In genomic region chr1:32703479-32704291, GRCh38 we compare ENCODE assay signal across 8 cellular contexts. TPM values are rescaled to one million over a fixed set of nuclear protein-coding genes. Genes with fewer than 3 reads are reported as not detected.
DNase-seq lines count a peak whose midpoint lies in the region; ATAC-seq and TF ChIP-seq lines count a peak whose summit lies in the region.

No MANE protein-coding gene starts in this region.

- no peaks in the 10 kb centered on the region for H3K9me3 ChIP-seq in upper lobe of right lung

- no peak for TF ChIP-seq CTCF in upper lobe of right lung (IDR thresholded peaks at IDR 0.05)

- ATAC-seq in Right ventricle myocardium inferior, result peak; percentile 51
- no peak for ATAC-seq in upper lobe of right lung

- peaks cover 6% of the 10 kb centered on the region for H3K4me1 ChIP-seq in upper lobe of right lung

- intact Hi-C loops in Right ventricle myocardium inferior (cut with DNase I) (loop anchor here (5.0 kb wide), 1 partner anchor 169 kb away; the partner anchor contains the start of gene FNDC5), cardiac septum (cut with DNase I) (loop anchor here (2.0 kb wide), 1 partner anchor 53 kb away; the partner anchor contains the start of genes RBBP4 and ZBTB8OS), upper lobe of right lung (cut with DNase I) (no loop called here)

- no peaks in the 10 kb centered on the region for H3K27me3 ChIP-seq in upper lobe of right lung

- H3K36me3 ChIP-seq in upper lobe of right lung, result no peaks in the 10 kb centered on the region

- H3K27ac ChIP-seq in cingulate gyrus (ENCODE audit: low read depth, low read length) (peak overlapping the region; percentile 48), upper lobe of right lung (peak overlapping the region; percentile 79)

- DNase-seq in Right ventricle myocardium inferior (ENCODE audit: missing footprints), result no peak
- no peak for DNase-seq in cardiac septum (ENCODE audit: low spot score)
- peak; percentile 72 for DNase-seq in medulla oblongata (ENCODE audit: extremely low spot score)
- peak; percentile 58 for DNase-seq in upper lobe of right lung
- DNase-seq in DMS53 treated with DMSO at 0.1 percent for 48 hours (lab: John Stamatoyannopoulos, UW; ENCODE audit: unreplicated experiment), result no peak
- no peak for DNase-seq in NOMO-1 (lab: John Stamatoyannopoulos, UW; ENCODE audit: unreplicated experiment in 2 of 2)
- no peak for DNase-seq in NCI-H1105 (lab: John Stamatoyannopoulos, UW)

- peak overlapping the region; percentile 72 for H3K4me3 ChIP-seq in upper lobe of right lung

RNA-seq across cellular contexts. Expression of gene SYNC, which starts 1.1 kb away (rescaled TPM):
- 24.7 TPM for total RNA-seq in Right ventricle myocardium inferior
- total RNA-seq in cardiac septum, result 18.2 TPM
- 16.9 TPM for total RNA-seq in upper lobe of right lung

RNA-seq across cellular contexts. Expression of gene RBBP4, which starts 52.7 kb away (rescaled TPM):
- total RNA-seq in Right ventricle myocardium inferior, result 102 TPM
- total RNA-seq in cardiac septum, result 96.0 TPM
- 156 TPM for total RNA-seq in upper lobe of right lung

RNA-seq across cellular contexts. Expression of gene ZBTB8OS, which starts 53.3 kb away (rescaled TPM):
- total RNA-seq in Right ventricle myocardium inferior (36.4 TPM), cardiac septum (30.2 TPM), upper lobe of right lung (47.8 TPM)

Comparison
In these comparisons a context has a peak if more than half of its experiments do, and no peak if none do; other contexts are left out.
1. DNase-seq: peak in medulla oblongata (single experiment) and upper lobe of right lung (single experiment); none in Right ventricle myocardium inferior (single experiment), cardiac septum (single experiment), DMS53 treated with DMSO at 0.1 percent for 48 hours (single experiment), NOMO-1 (0 of 2) and NCI-H1105 (single experiment).